Comparison of ENCODE assay signal across 24 cellular contexts in genomic region chr4:128247906-128248305, GRCh38.
"Had no signal": no experiment of that assay in that cellular context is flagged by ENCODE, and none has a peak within 500 bp of the region (broad histone marks: within the 10 kb centered on the region; RNA-seq: fewer than 3 reads in every experiment).

No MANE protein-coding gene starts in this region.

- H3K4me3 ChIP-seq: colonic mucosa, esophagus squamous epithelium, gastrocnemius medialis, heart right ventricle, left lung, lower lobe of right lung had no signal

- FAIRE-seq: endometrium, keratinocyte had no signal

- H3K4me1 ChIP-seq: colonic mucosa, esophagus squamous epithelium, gastrocnemius medialis, heart right ventricle, left lung, lower lobe of right lung had no signal

- H3K27me3 ChIP-seq: colonic mucosa, esophagus squamous epithelium, gastrocnemius medialis, heart right ventricle, left lung had no signal

- DNase-seq: colonic mucosa; cortex of kidney; effector CD8-positive, alpha-beta T cell; effector memory CD8-positive, alpha-beta T cell; endodermal cell; erythroblast; esophagus squamous epithelium; foreskin fibroblast; foreskin melanocyte; gastrocnemius medialis; glutamatergic neuron; head of caudate nucleus; heart right ventricle; hippocampal formation; left cardiac atrium; left lung; left ventricle myocardium superior; lower lobe of right lung; mesenchymal stem cell; midbrain had no signal

- H3K27ac ChIP-seq: colonic mucosa, epithelial cell of prostate, esophagus squamous epithelium, gastrocnemius medialis, heart right ventricle, left lung, lower lobe of right lung had no signal

- H3K9me3 ChIP-seq: colonic mucosa, gastrocnemius medialis had no signal

- H3K36me3 ChIP-seq: colonic mucosa, esophagus squamous epithelium, gastrocnemius medialis, heart right ventricle, left lung, lower lobe of right lung had no signal

- ATAC-seq: effector memory CD8-positive, alpha-beta T cell; esophagus mucosa; gastrocnemius medialis; heart right ventricle; left cardiac atrium; left lung; left ventricle myocardium superior; lower lobe of right lung had no signal
